9 cellular contexts compared by ENCODE assay signal in the genomic region with DNA sequence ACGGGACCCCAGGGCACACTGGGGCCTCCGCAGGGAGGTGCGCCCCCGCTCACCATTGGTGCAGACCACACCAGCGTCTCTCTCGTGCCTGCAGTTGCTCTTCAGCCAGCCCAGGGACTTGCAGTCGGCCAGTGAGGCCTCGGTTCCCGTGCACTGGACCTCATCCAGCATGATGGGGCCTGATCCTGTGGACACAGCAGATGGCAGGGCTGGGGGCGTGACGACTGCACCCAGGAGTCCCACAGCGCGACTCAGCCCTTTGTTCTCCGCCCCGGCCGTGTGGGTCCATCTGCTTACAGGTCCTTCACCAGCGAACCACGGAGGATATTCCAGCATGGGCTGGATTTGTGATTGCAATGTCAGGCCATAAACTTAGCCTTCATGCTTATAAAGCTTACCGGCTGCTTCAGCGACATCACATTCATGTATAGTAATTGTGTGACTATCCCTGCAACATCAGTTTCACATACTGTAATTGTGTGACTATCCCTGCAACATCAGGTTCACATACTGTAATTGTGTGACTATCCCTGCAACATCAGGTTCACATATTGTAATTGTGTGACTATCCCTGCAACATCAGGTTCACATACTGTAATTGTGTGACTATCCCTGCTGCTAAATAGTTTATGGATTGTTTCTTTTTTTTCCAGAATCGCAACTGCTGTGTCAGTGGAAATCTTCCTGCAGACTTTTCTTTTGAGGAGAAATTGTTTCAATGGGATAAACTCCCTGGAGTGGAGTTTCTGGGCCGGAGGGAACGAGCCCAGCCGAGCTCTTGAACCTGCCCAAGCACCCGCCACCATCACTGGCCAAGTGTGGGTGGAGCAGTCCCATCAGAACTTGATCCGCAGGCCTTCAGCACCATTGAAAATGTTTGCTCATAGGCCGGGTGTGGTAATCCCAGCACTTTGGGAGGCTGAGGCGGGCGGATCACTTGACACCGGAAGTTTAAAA. TPM values are rescaled to one million over a fixed set of nuclear protein-coding genes. Genes with fewer than 3 reads are reported as not detected.
DNase-seq lines count a peak whose midpoint lies in the region; FAIRE-seq and TF ChIP-seq lines count a peak whose summit lies in the region.
"Had no signal": no experiment of that assay in that cellular context is flagged by ENCODE, and none has a peak within 500 bp of the region (broad histone marks: within the 10 kb centered on the region; RNA-seq: fewer than 3 reads in every experiment).

No MANE protein-coding gene starts in this region.

- peak overlapping the region; percentile 58 for H3K4me3 ChIP-seq in OCI-LY1 (ENCODE audit: low read depth, low read length, poor library complexity, severe bottlenecking)
- no peak overlapping the region for H3K4me3 ChIP-seq in esophagus (ENCODE audit: low read depth in 1 of 2, low read length in 2 of 2)

- H3K27ac ChIP-seq in OCI-LY1 (ENCODE audit: low read depth, low read length, poor library complexity, severe bottlenecking) (peak overlapping the region; percentile 50), esophagus (ENCODE audit: low read depth in 2 of 2, low read length in 1 of 2) (peak overlapping the region; percentile 76 to 87)

- peak overlapping the region; percentile 59 for H3K9ac ChIP-seq in OCI-LY1 (ENCODE audit: low read length)

- FAIRE-seq in GM12891 (lab: Jason Lieb, UNC) = peak; percentile 81

- BruUV-seq in Calu3 (replicated peaks; lab: Mats Ljungman, UMichigan) = no TSS peak

- no peaks in the 10 kb centered on the region for H3K27me3 Mint-ChIP-seq in neural crest cell (ENCODE audit: low read depth)
- H3K27me3 Mint-ChIP-seq in Calu3 (ENCODE audit: unreplicated experiment) = no peaks in the 10 kb centered on the region
- H3K27me3 Mint-ChIP-seq: naive B cell had no signal

- TF ChIP-seq POLR2A in GM12891 (IDR thresholded peaks at IDR 0.05; ENCODE audit: low read depth, low read length) = no peak
- no peak for TF ChIP-seq POLR2A in erythroblast (IDR thresholded peaks at IDR 0.05; ENCODE audit: low read length)

- H4K20me1 ChIP-seq in OCI-LY1 (ENCODE audit: insufficient read depth, low read length) = no peaks in the 10 kb centered on the region

- WGBS in esophagus, 2 donors = 45 to 51% methylated on average over 30 of the region's 30 CpGs

- H3K4me1 Mint-ChIP-seq in neural crest cell = peaks cover 15% of the 10 kb centered on the region
- peaks cover 32% of the 10 kb centered on the region for H3K4me1 Mint-ChIP-seq in Calu3 (ENCODE audit: low read depth, unreplicated experiment)

- no peaks in the 10 kb centered on the region; the same call in 1 of the 2 replicates for H3K27me3 ChIP-seq in OCI-LY1 (ENCODE audit: insufficient read depth, low read length)
- no peaks in the 10 kb centered on the region for H3K27me3 ChIP-seq in esophagus (ENCODE audit: control insufficient read depth in 1 of 2, insufficient read depth in 2 of 2, low read length in 2 of 2)

- TF ChIP-seq CTCF in OCI-LY1 (IDR thresholded peaks at IDR 0.05; ENCODE audit: low read length) (no peak), neural crest cell (conservative IDR thresholded peaks at IDR 0.05) (no peak), Calu3 (IDR thresholded peaks at IDR 0.05; ENCODE audit: unreplicated experiment) (no peak)

- H2AFZ ChIP-seq in OCI-LY1 (ENCODE audit: low read length) = peak overlapping the region; percentile 89; the same call in 1 of the 2 replicates

- H3K36me3 ChIP-seq in OCI-LY1 (ENCODE audit: insufficient read depth, low read length) (no peaks in the 10 kb centered on the region), esophagus (ENCODE audit: control insufficient read depth in 2 of 2, insufficient read depth in 2 of 2, low read length in 1 of 2) (peaks cover 0 to 8% of the 10 kb centered on the region in 2 donors)

- H3K4me1 ChIP-seq in OCI-LY1 (ENCODE audit: insufficient read depth, low read length, severe bottlenecking) = peaks cover 10% of the 10 kb centered on the region
- H3K4me1 ChIP-seq in esophagus (ENCODE audit: control insufficient read depth in 2 of 2, insufficient read depth in 2 of 2, low read length in 1 of 2) = peaks cover 13 to 50% of the 10 kb centered on the region in 2 donors

- CTCF ChIA-PET in Calu3 (lab: Charles Lee) = interaction anchor here (0.7 kb wide), 1 partner anchor 350 kb away, joined by 6 read pairs; no protein-coding TSS in a partner anchor

- intact Hi-C loops in Calu3 (cut with micrococcal nuclease; ENCODE audit: unreplicated experiment) = loop anchor here (5.0 kb wide), 1 partner anchor 108 kb away; no protein-coding TSS in a partner anchor

- H3F3A ChIP-seq in OCI-LY1 (ENCODE audit: insufficient read depth, low read length) = no peaks in the 10 kb centered on the region

- H3K4me3 Mint-ChIP-seq in neural crest cell (no peak overlapping the region), Calu3 (ENCODE audit: low read depth, unreplicated experiment) (no peak overlapping the region)

- H3K79me2 ChIP-seq in OCI-LY1 (ENCODE audit: insufficient read depth, low read length) = no peaks in the 10 kb centered on the region

- H3K27ac Mint-ChIP-seq in neural crest cell (ENCODE audit: unreplicated experiment) (peak overlapping the region; percentile 71), Calu3 (ENCODE audit: unreplicated experiment) (no peak overlapping the region)

- H3K36me3 Mint-ChIP-seq in neural crest cell (ENCODE audit: low read depth) (no peaks in the 10 kb centered on the region), Calu3 (ENCODE audit: insufficient read depth, unreplicated experiment) (peaks cover 93% of the 10 kb centered on the region)
- H3K36me3 Mint-ChIP-seq: naive B cell had no signal

- no peaks in the 10 kb centered on the region for H3K9me3 Mint-ChIP-seq in neural crest cell
- no peaks in the 10 kb centered on the region for H3K9me3 Mint-ChIP-seq in Calu3 (ENCODE audit: low read depth, unreplicated experiment)
- H3K9me3 Mint-ChIP-seq: naive B cell had no signal

- peak overlapping the region; percentile 68 for H3K4me2 ChIP-seq in OCI-LY1 (ENCODE audit: low read length)

- H3K9me2 ChIP-seq in OCI-LY1 (ENCODE audit: low read depth, low read length) = no peaks in the 10 kb centered on the region

- no peak for DNase-seq in GM12891 (ENCODE audit: insufficient read length, low spot score)
- no peak for DNase-seq in neural crest cell (ENCODE audit: low read depth, low spot score)
- DNase-seq in erythroblast (lab: John Stamatoyannopoulos, UW) = no peak
- no peak for DNase-seq in NCI-H1105 treated with DMSO at 0.1 percent for 48 hours (lab: John Stamatoyannopoulos, UW)
- no peak for DNase-seq in Calu3
- no peak for DNase-seq in COLO829 (ENCODE audit: low spot score)
- DNase-seq: naive B cell had no signal

- no peaks in the 10 kb centered on the region for H3K9me3 ChIP-seq in OCI-LY1 (ENCODE audit: low read length)
- no peaks in the 10 kb centered on the region for H3K9me3 ChIP-seq in esophagus (ENCODE audit: control insufficient read depth in 2 of 2, insufficient read depth in 1 of 2, low read depth in 1 of 2, low read length in 1 of 2)

TF ChIP-seq in GM12891, 5 proteins besides CTCF, POLR2A, EP300 and RAD21:
- TF ChIP-seq SPI1 (IDR thresholded peaks at IDR 0.05; ENCODE audit: low read depth, low read length) (no peak), POLR2AphosphoS5 (IDR thresholded peaks at IDR 0.05; ENCODE audit: low read depth, low read length) (no peak), TAF1 (IDR thresholded peaks at IDR 0.05; ENCODE audit: low read depth, low read length) (no peak), POU2F2 (IDR thresholded peaks at IDR 0.05; ENCODE audit: low read depth, low read length) (no peak), PAX5 (IDR thresholded peaks at IDR 0.05; ENCODE audit: insufficient read depth, low read length, severe bottlenecking) (no peak)

RNA-seq across cellular contexts. Expression of a gene that starts 4.8 kb away (rescaled TPM):
- 7.1 TPM for polyA plus RNA-seq in GM12891 (2012; ENCODE audit: low read depth, missing spikeins)
- 100 to 1,000 TPM in 1 of 2 donors, 10 to 100 TPM in 1; 85.1 to 103 TPM for polyA plus RNA-seq in esophagus
- total RNA-seq in neural crest cell = 21.7 and 24.3 TPM in 2 replicates
- total RNA-seq in Calu3 (2022) = 747 and 1,100 TPM in 2 replicates

RNA-seq across cellular contexts. Expression of a gene that starts 34.7 kb away (rescaled TPM):
- polyA plus RNA-seq in GM12891 (2012; ENCODE audit: low read depth, missing spikeins) = 24.6 TPM
- polyA plus RNA-seq in esophagus = 10 to 100 TPM; 24.1 to 24.5 TPM
- 62.1 and 63.8 TPM in 2 replicates for total RNA-seq in neural crest cell
- 95.7 and 115 TPM in 2 replicates for total RNA-seq in Calu3 (2022)

RNA-seq across cellular contexts. Expression of a gene that starts 49.1 kb away (rescaled TPM):
- polyA plus RNA-seq in GM12891 (2012; ENCODE audit: low read depth, missing spikeins) = 0.05 TPM
- polyA plus RNA-seq in esophagus = 1 to 10 TPM; 6.0 to 7.2 TPM
- total RNA-seq in neural crest cell (0.89 and 1.0 TPM in 2 replicates), Calu3 (2022) (3.1 and 3.3 TPM in 2 replicates)

RNA-seq across cellular contexts. Expression of a gene that starts 49.7 kb away (rescaled TPM):
- polyA plus RNA-seq in GM12891 (2012; ENCODE audit: low read depth, missing spikeins) = 0.04 TPM
- 10 to 100 TPM; 30.6 to 39.5 TPM for polyA plus RNA-seq in esophagus
- total RNA-seq in neural crest cell (58.5 and 60.2 TPM in 2 replicates), Calu3 (2022) (246 and 262 TPM in 2 replicates)

Comparison
In these comparisons a context has a peak if more than half of its experiments do, and no peak if none do; other contexts are left out.
1. RNA of a gene that starts 4.8 kb away (total RNA-seq): 747 to 1,100 TPM in Calu3; 21.7 to 24.3 TPM in neural crest cell; every median in the first group is over 10 times any median in the second.